In the genomic region with DNA sequence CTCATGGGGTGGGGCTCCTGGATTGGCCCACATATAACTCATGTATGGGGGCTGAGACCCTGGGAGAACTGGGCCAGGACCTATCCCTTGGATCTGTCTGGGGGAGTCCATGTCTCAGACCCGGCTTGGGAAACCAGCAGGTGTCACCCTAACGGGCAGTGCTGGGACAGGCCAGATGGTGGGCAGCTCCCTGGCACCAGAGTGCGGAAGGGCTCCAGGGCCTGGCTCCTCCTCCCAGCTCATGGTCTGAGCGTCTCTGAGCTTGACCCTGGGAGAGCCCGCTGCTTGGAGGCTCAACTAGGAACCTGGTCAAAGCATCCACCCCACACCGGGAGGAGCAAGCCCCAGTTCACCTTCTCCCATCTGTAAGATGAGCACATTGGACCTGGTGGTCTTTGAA, we compare ENCODE assay signal across 14 cellular contexts. TPM values are rescaled to one million over a fixed set of nuclear protein-coding genes. Genes with fewer than 3 reads are reported as not detected.
DNase-seq lines count a peak whose midpoint lies in the region; ATAC-seq and TF ChIP-seq lines count a peak whose summit lies in the region.
"Had no signal": no experiment of that assay in that cellular context is flagged by ENCODE, and none has a peak within 500 bp of the region (broad histone marks: within the 10 kb centered on the region; RNA-seq: fewer than 3 reads in every experiment).

No MANE protein-coding gene starts in this region.

- H3K4me1 ChIP-seq in right lobe of liver = peaks cover 0 to 7% (median 3%) of the 10 kb centered on the region in 4 donors

- no peaks in the 10 kb centered on the region for H3K36me3 ChIP-seq in right lobe of liver

- TF ChIP-seq CTCF in HFF-Myc (IDR thresholded peaks at IDR 0.05; ENCODE audit: low read depth, low read length, missing control alignments) (peak; percentile 24), choroid plexus epithelial cell (conservative IDR thresholded peaks at IDR 0.05; ENCODE audit: low read depth, low read length) (peak; percentile 26), right lobe of liver (IDR thresholded peaks at IDR 0.05) (peak in 2 of 4 donors; percentile 17 to 34)

- ATAC-seq in right lobe of liver (peak; percentile 41 to 54 (median 52)), GM21619 (IDR thresholded peaks at IDR 0.05; ENCODE audit: unreplicated experiment) (no peak), GM19023 (IDR thresholded peaks at IDR 0.05; ENCODE audit: unreplicated experiment) (no peak)
- ATAC-seq: stimulated activated memory B cell treated with anti-CD40 and anti-IgM and Interleukin-4, amounts not matched to agents 10 μg/mL and 1 μg/mL and 100 μg/mL, for 72 hours had no signal

- WGBS in right lobe of liver (ENCODE audit: insufficient coverage, low coverage, low lambda C conversion rate, missing lambda C conversion rate) = no CpG with 5 or more reads among the region's 6 CpGs

- no peaks in the 10 kb centered on the region for H3K9me3 ChIP-seq in right lobe of liver

- no peak for TF ChIP-seq POLR2A in right lobe of liver (IDR thresholded peaks at IDR 0.05)

- DNase-seq in ACHN = peak; percentile 16
- DNase-seq in HFF-Myc (ENCODE audit: extremely low read depth, low read depth) = no peak
- no peak for DNase-seq in choroid plexus epithelial cell (ENCODE audit: low read depth)
- peak in 1 of 3 donors; percentile 57 for DNase-seq in right lobe of liver
- DNase-seq in effector CD8-positive, alpha-beta T cell (lab: John Stamatoyannopoulos, UW) = no peak
- DNase-seq in stimulated activated CD4-positive, alpha-beta T cell treated with anti-CD3 and anti-CD28 coated beads, Interleukin-4, amount 100 ng/mL, for 24 hours = no peak
- DNase-seq: activated CD4-positive, CD25-positive, alpha-beta regulatory T cell treated with anti-CD3 and anti-CD28 coated beads, Interleukin-2, amount 50 U/mL, for 72 hours; activated T-cell treated with anti-CD3 and anti-CD28 coated beads, Interleukin-2, amount 50 U/mL, for 1 hour; amniotic stem cell; effector memory CD4-positive, alpha-beta T cell; NCI-H187 had no signal

- intact Hi-C loops in right lobe of liver (cut with DNase I) = no loop called here

- H3K4me3 ChIP-seq in HFF-Myc (replicated peaks; ENCODE audit: low read depth, low read length) = no peak overlapping the region
- H3K4me3 ChIP-seq in choroid plexus epithelial cell (ENCODE audit: low read depth, low read length) = no peak overlapping the region
- no peak overlapping the region for H3K4me3 ChIP-seq in right lobe of liver

- in situ Hi-C loops in ACHN (cut with HindIII; ENCODE audit: low pct_ligation_motif_present, low pct_unique_long_range_greater_than_20kb, low sequenced_read_pairs) = no loop called here

- H3K27ac ChIP-seq in right lobe of liver = no peak overlapping the region

- H3K27me3 ChIP-seq in right lobe of liver = no peaks in the 10 kb centered on the region

RNA-seq across cellular contexts. Expression of a gene that starts 15.5 kb away (rescaled TPM):
- 1 to 10 TPM; 1.6 to 3.3 (median 2.8) TPM for total RNA-seq in right lobe of liver

Comparison
In these comparisons a context has a peak if more than half of its experiments do, and no peak if none do; other contexts are left out.
1. ATAC-seq: peak in right lobe of liver (4 of 4); none in GM21619 (single experiment) and GM19023 (single experiment).